In the genomic region with DNA sequence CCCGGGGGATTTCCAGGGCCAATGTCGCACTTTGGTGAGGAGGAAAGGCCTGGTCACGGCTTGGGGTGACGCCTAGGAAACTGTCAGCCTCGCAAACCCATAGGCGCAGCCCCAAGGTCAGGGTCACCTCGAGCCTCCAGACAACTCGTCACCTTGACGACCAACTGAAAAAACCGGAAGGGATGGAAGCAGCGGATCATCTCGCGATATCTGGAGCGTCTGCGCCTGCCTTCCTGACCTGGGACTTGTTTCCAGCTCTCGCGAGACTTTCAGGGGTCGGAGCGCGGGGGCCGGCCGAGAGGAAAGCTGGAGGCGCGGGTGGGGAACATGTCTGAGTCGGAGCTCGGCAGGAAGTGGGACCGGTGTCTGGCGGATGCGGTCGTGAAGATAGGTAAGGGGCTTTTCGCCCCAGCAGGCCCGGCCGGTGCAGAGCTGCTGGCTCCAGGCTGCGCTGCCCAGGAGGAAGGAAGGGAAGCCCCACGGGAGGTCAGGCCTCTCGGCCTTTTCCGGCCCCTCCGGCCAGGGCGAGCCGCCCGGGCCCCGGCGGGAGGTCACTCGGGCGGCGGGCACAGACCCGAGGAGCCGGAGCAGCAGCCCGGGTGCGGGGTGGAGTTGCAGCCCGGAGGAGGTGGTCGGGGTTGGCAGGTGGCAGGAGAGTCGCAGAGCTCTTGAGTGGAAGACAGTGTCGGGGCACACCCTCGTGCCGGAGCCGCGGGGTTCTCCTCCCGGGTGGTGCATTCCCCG, we compare ENCODE assay signal across 8 cellular contexts. TPM values are rescaled to one million over a fixed set of nuclear protein-coding genes. Genes with fewer than 3 reads are reported as not detected.
DNase-seq lines count a peak whose midpoint lies in the region; ATAC-seq and TF ChIP-seq lines count a peak whose summit lies in the region.

No MANE protein-coding gene starts in this region.

- peaks cover 0 to 2% (median 1%) of the 10 kb centered on the region in 3 donors for H3K27me3 Mint-ChIP-seq in CD14-positive monocyte (ENCODE audit: low read depth in 3 of 3)
- H3K27me3 Mint-ChIP-seq in dendritic cell treated with granulocyte-macrophage colony-stimulating factor and Interleukin-4, amounts not matched to agents 40 ng/mL and 50 ng/mL, for 4 days, result no peaks in the 10 kb centered on the region

- peaks cover 8 to 13% of the 10 kb centered on the region in 2 donors for H3K36me3 Mint-ChIP-seq in CD14-positive monocyte
- H3K36me3 Mint-ChIP-seq in dendritic cell treated with granulocyte-macrophage colony-stimulating factor and Interleukin-4, amounts not matched to agents 40 ng/mL and 50 ng/mL, for 4 days (ENCODE audit: low read depth), result peaks cover 39% of the 10 kb centered on the region

- H3K9me3 Mint-ChIP-seq in CD14-positive monocyte, result peaks cover 0 to 2% (median 0%) of the 10 kb centered on the region in 7 donors
- H3K9me3 Mint-ChIP-seq in dendritic cell treated with granulocyte-macrophage colony-stimulating factor and Interleukin-4, amounts not matched to agents 40 ng/mL and 50 ng/mL, for 4 days, result no peaks in the 10 kb centered on the region

- peak overlapping the region; percentile 98 to 100 (median 98) for H3K27ac Mint-ChIP-seq in CD14-positive monocyte
- peak overlapping the region; percentile 94 for H3K27ac Mint-ChIP-seq in dendritic cell treated with granulocyte-macrophage colony-stimulating factor and Interleukin-4, amounts not matched to agents 40 ng/mL and 50 ng/mL, for 4 days

- DNase-seq in CD14-positive monocyte (ENCODE audit: low spot score) (peak; percentile 98), NCI-H748 (lab: John Stamatoyannopoulos, UW; ENCODE audit: unreplicated experiment) (peak; percentile 96), left lobe of liver (ENCODE audit: low spot score) (peak; percentile 97)
- DNase-seq in activated CD4-positive, alpha-beta T cell treated with anti-CD3 and anti-CD28 coated beads, Interleukin-2, amount 50 U/mL, for 24 hours (ENCODE audit: low read depth in 1 of 2, low spot score in 1 of 2), result peak; percentile 92 to 97
- DNase-seq in stimulated activated CD4-positive, alpha-beta T cell treated with anti-CD3 and anti-CD28 coated beads, Interleukin-2, amount 100 ng/mL, for 24 hours, result peak; percentile 95 to 97

- intact Hi-C loops in CD14-positive monocyte (cut with micrococcal nuclease), result loop anchor here (5.0 kb wide), 4 partner anchors 90 to 285 kb away; partner anchors contain the start of genes AKR7A2 (in 1 of the 2), CAPZB (in 1 of the 2) and SLC66A1 (in 1 of the 2)
- intact Hi-C loops in dendritic cell treated with granulocyte-macrophage colony-stimulating factor and Interleukin-4, amounts not matched to agents 40 ng/mL and 50 ng/mL, for 4 days (cut with micrococcal nuclease), result loop anchor here (2.0 to 5.0 kb wide), 2 partner anchors 112 to 160 kb away; partner anchors contain the start of gene CAPZB

- ATAC-seq in GM19395 (IDR thresholded peaks at IDR 0.05; ENCODE audit: unreplicated experiment) (peak; percentile 87), HG03558 (IDR thresholded peaks at IDR 0.05; ENCODE audit: extremely low read depth, unreplicated experiment) (peak; percentile 82), left lobe of liver (peak; percentile 93)

- peak overlapping the region; percentile 98 to 100 for H3K4me3 Mint-ChIP-seq in CD14-positive monocyte
- H3K4me3 Mint-ChIP-seq in dendritic cell treated with granulocyte-macrophage colony-stimulating factor and Interleukin-4, amounts not matched to agents 40 ng/mL and 50 ng/mL, for 4 days, result peak overlapping the region; percentile 89

- no peak for TF ChIP-seq CTCF in CD14-positive monocyte (IDR thresholded peaks at IDR 0.05)

- peaks cover 31% of the 10 kb centered on the region for H3K4me1 Mint-ChIP-seq in CD14-positive monocyte
- H3K4me1 Mint-ChIP-seq in dendritic cell treated with granulocyte-macrophage colony-stimulating factor and Interleukin-4, amounts not matched to agents 40 ng/mL and 50 ng/mL, for 4 days (ENCODE audit: low read depth), result peaks cover 41% of the 10 kb centered on the region

RNA-seq across cellular contexts. Expression of gene NBL1, which starts 47.2 kb away (rescaled TPM):
- polyA plus RNA-seq in CD14-positive monocyte, result not detected
- 2.5 TPM for total RNA-seq in left lobe of liver

Comparison
In these comparisons a context has a peak if more than half of its experiments do, and no peak if none do; other contexts are left out.
1. Peak in every context shown above with its lines: DNase-seq and ATAC-seq.